Comparison of ENCODE assay signal across 8 cellular contexts in the genomic region with DNA sequence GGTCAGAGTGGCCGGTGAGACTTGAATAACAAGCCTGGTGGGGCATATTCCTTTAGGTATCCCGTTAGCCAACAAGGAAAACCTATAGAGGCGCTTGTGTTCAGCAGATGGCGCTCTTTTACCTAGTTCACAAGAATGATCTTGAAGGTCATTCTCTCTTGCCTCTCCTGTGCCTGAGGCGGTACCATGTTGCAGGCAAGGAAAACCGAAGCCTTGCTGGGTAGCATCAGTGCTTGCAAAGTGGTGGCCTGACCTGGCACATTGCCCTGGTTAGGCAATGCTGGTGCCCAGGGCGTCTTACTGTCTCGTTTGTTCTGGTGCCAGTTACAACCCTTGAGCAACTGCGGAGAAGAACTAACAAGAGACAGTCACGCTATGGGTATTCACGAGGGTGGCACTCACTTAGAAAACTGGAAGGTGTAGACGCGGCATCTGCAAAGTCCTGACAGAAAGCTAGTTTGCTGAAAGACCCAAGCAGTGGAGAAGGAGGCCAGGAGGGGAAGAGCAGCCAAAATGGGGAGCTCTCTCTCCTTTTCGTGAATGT. TPM values are rescaled to one million over a fixed set of nuclear protein-coding genes. Genes with fewer than 3 reads are reported as not detected.
DNase-seq lines count a peak whose midpoint lies in the region; ATAC-seq and TF ChIP-seq lines count a peak whose summit lies in the region.

No MANE protein-coding gene starts in this region.

- no peak overlapping the region for H3K27ac ChIP-seq in CD8-positive, alpha-beta T cell (ENCODE audit: low read depth, low read length)

- POLR2A ChIA-PET in CD8-positive, alpha-beta T cell (lab: Charles Lee): no interaction called here

- peak; percentile 53 for TF ChIP-seq CTCF in CD8-positive, alpha-beta T cell (IDR thresholded peaks at IDR 0.05)
- peak; percentile 86 for TF ChIP-seq CTCF in HFFc6 (IDR thresholded peaks at IDR 0.05)
- peak; percentile 70 for TF ChIP-seq CTCF in fibroblast of mammary gland (conservative IDR thresholded peaks at IDR 0.05; ENCODE audit: control insufficient read depth, insufficient read depth, low read depth, low read length)
- TF ChIP-seq CTCF in natural killer cell (IDR thresholded peaks at IDR 0.05): peak; percentile 67
- peak; percentile 82 for TF ChIP-seq CTCF in type B pancreatic cell (conservative IDR thresholded peaks at IDR 0.05)

- intact Hi-C loops in CD8-positive, alpha-beta T cell (cut with DNase I, micrococcal nuclease): loop anchor here (1.0 to 5.0 kb wide), 5 partner anchors 101 to 348 kb away; no protein-coding TSS in a partner anchor
- intact Hi-C loops in natural killer cell (cut with micrococcal nuclease): loop anchor here (1.0 to 10.0 kb wide), 4 partner anchors 135 to 1422 kb away; no protein-coding TSS in a partner anchor

- no peaks in the 10 kb centered on the region for H3K27me3 Mint-ChIP-seq in CD8-positive, alpha-beta T cell (ENCODE audit: low read depth)
- H3K27me3 Mint-ChIP-seq in HFFc6 (ENCODE audit: insufficient read depth): peaks cover 5% of the 10 kb centered on the region
- H3K27me3 Mint-ChIP-seq in natural killer cell (ENCODE audit: low read depth in 2 of 2): no peaks in the 10 kb centered on the region
- no peaks in the 10 kb centered on the region for H3K27me3 Mint-ChIP-seq in type B pancreatic cell

- H3K36me3 ChIP-seq in CD8-positive, alpha-beta T cell (ENCODE audit: insufficient read depth, low read length): no peaks in the 10 kb centered on the region

- DNase-seq in CD8-positive, alpha-beta T cell: peak; percentile 4 to 57 (median 32)
- DNase-seq in HFFc6: peak; percentile 94
- DNase-seq in NCI-H748 (lab: John Stamatoyannopoulos, UW; ENCODE audit: unreplicated experiment): peak; percentile 95
- DNase-seq in activated T-cell treated with anti-CD3 and anti-CD28 coated beads for 48 hours (ENCODE audit: low read depth): peak; percentile 11
- DNase-seq in fibroblast of mammary gland (ENCODE audit: low read depth): peak; percentile 85
- peak; percentile 26 for DNase-seq in natural killer cell
- no peak for DNase-seq in type B pancreatic cell (ENCODE audit: extremely low spot score, unreplicated experiment)

- no peak for ATAC-seq in CD8-positive, alpha-beta T cell
- ATAC-seq in natural killer cell: peak in 2 of 3 donors; percentile 54 to 69
- ATAC-seq in HG02885 (IDR thresholded peaks at IDR 0.05; ENCODE audit: poor library complexity, unreplicated experiment): no peak

- peaks cover 4% of the 10 kb centered on the region for H3K4me1 Mint-ChIP-seq in CD8-positive, alpha-beta T cell (ENCODE audit: low read depth)
- H3K4me1 Mint-ChIP-seq in HFFc6 (ENCODE audit: low read depth) (peaks cover 37% of the 10 kb centered on the region), natural killer cell (peaks cover 7 to 10% of the 10 kb centered on the region in 2 donors), type B pancreatic cell (ENCODE audit: unreplicated experiment) (peaks cover 30% of the 10 kb centered on the region)

- CTCF ChIA-PET in CD8-positive, alpha-beta T cell (lab: Charles Lee): interaction anchor here (0.6 to 6.3 kb wide), 14 partner anchors 9 to 1582 kb away, joined by 3 to 86 read pairs (median 3); no protein-coding TSS in a partner anchor

- H3K27ac Mint-ChIP-seq in CD8-positive, alpha-beta T cell: no peak overlapping the region
- H3K27ac Mint-ChIP-seq in HFFc6 (peak overlapping the region; percentile 91), natural killer cell (no peak overlapping the region), type B pancreatic cell (peak overlapping the region; percentile 53)

- no peaks in the 10 kb centered on the region for H3K27me3 ChIP-seq in CD8-positive, alpha-beta T cell (ENCODE audit: insufficient read depth, low read length)

- no peaks in the 10 kb centered on the region for H3K36me3 Mint-ChIP-seq in CD8-positive, alpha-beta T cell
- H3K36me3 Mint-ChIP-seq in HFFc6 (ENCODE audit: low read depth): peaks cover 11% of the 10 kb centered on the region; the same call in 1 of the 2 replicates
- no peaks in the 10 kb centered on the region for H3K36me3 Mint-ChIP-seq in natural killer cell
- H3K36me3 Mint-ChIP-seq in type B pancreatic cell: peaks cover 8% of the 10 kb centered on the region

- H3K4me3 Mint-ChIP-seq in CD8-positive, alpha-beta T cell: no peak overlapping the region
- H3K4me3 Mint-ChIP-seq in HFFc6 (peak overlapping the region; percentile 67), natural killer cell (no peak overlapping the region), type B pancreatic cell (no peak overlapping the region)

- H3K4me1 ChIP-seq in CD8-positive, alpha-beta T cell (ENCODE audit: insufficient read depth, low read length): no peaks in the 10 kb centered on the region

- H3K9me3 Mint-ChIP-seq in CD8-positive, alpha-beta T cell: no peaks in the 10 kb centered on the region
- H3K9me3 Mint-ChIP-seq in HFFc6: no peaks in the 10 kb centered on the region
- H3K9me3 Mint-ChIP-seq in natural killer cell: no peaks in the 10 kb centered on the region
- no peaks in the 10 kb centered on the region for H3K9me3 Mint-ChIP-seq in type B pancreatic cell

- H3K9me3 ChIP-seq in CD8-positive, alpha-beta T cell (ENCODE audit: low read length): no peaks in the 10 kb centered on the region

- H3K4me3 ChIP-seq in CD8-positive, alpha-beta T cell (ENCODE audit: low read depth, low read length): no peak overlapping the region
- no peak overlapping the region for H3K4me3 ChIP-seq in fibroblast of mammary gland (ENCODE audit: control insufficient read depth, low read depth, low read length)

RNA-seq across cellular contexts. Expression of gene AOPEP, which starts 56.7 kb away (rescaled TPM):
- 1 to 10 TPM; 4.5 to 5.2 TPM for total RNA-seq in CD8-positive, alpha-beta T cell
- total RNA-seq in HFFc6 (2021; fragmentation: NEBNext Ultra II Directional; extraction: Animal tissue kit (Norgen Biotek cat#: 25700)): 10 to 100 TPM; 32.2 to 46.6 (median 36.3) TPM
- 10 to 100 TPM; 20.1 to 22.6 (median 20.6) TPM for total RNA-seq in natural killer cell
- 56.8 and 89.3 TPM in 2 replicates for total RNA-seq in type B pancreatic cell (ENCODE audit: low replicate concordance)

Comparison
In these comparisons a context has a peak if more than half of its experiments do, and no peak if none do; other contexts are left out.
1. ATAC-seq: peak in natural killer cell (2 of 3); none in CD8-positive, alpha-beta T cell (single experiment) and HG02885 (single experiment).
2. H3K27ac Mint-ChIP-seq: peak in HFFc6 (single experiment) and type B pancreatic cell (single experiment); none in CD8-positive, alpha-beta T cell (single experiment) and natural killer cell (0 of 2).
3. Peak in every context shown above with its lines, with median percentiles within 50 percentile points of each other: CTCF ChIP-seq.